Comparison of ENCODE assay signal across 2 cellular contexts in genomic region chr9:98465799-98466198, GRCh38.
TF ChIP-seq lines count a peak whose summit lies in the region.

No MANE protein-coding gene starts in this region.

TF ChIP-seq in IMR-90, 13 proteins besides CTCF, POLR2A, EP300 and RAD21:
- TF ChIP-seq, protein P1, sequence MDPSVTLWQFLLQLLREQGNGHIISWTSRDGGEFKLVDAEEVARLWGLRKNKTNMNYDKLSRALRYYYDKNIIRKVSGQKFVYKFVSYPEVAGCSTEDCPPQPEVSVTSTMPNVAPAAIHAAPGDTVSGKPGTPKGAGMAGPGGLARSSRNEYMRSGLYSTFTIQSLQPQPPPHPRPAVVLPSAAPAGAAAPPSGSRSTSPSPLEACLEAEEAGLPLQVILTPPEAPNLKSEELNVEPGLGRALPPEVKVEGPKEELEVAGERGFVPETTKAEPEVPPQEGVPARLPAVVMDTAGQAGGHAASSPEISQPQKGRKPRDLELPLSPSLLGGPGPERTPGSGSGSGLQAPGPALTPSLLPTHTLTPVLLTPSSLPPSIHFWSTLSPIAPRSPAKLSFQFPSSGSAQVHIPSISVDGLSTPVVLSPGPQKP (IDR thresholded peaks at IDR 0.05; ENCODE audit: borderline replicate concordance, low read depth, low read length): no peak
- TF ChIP-seq MAFK (IDR thresholded peaks at IDR 0.05; ENCODE audit: low read depth, low read length) (no peak), RFX5 (IDR thresholded peaks at IDR 0.05; ENCODE audit: low read depth, low read length) (no peak), USF2 (IDR thresholded peaks at IDR 0.05; ENCODE audit: low read depth, low read length) (no peak), SMC3 (IDR thresholded peaks at IDR 0.05; ENCODE audit: low read depth, low read length) (no peak), CHD1 (IDR thresholded peaks at IDR 0.05; ENCODE audit: low read depth, low read length) (no peak), MAZ (IDR thresholded peaks at IDR 0.05; ENCODE audit: borderline replicate concordance, low read depth, low read length) (no peak), RCOR1 (IDR thresholded peaks at IDR 0.05; ENCODE audit: insufficient replicate concordance, low read length) (no peak), FOS (IDR thresholded peaks at IDR 0.05; ENCODE audit: low read depth, low read length) (no peak), BHLHE40 (IDR thresholded peaks at IDR 0.05; ENCODE audit: low read depth, low read length) (no peak), CEBPB (IDR thresholded peaks at IDR 0.05; ENCODE audit: low read depth, low read length) (no peak), NFE2L2 (IDR thresholded peaks at IDR 0.05; ENCODE audit: low read depth, low read length) (no peak), MXI1 (IDR thresholded peaks at IDR 0.05; ENCODE audit: borderline replicate concordance, low read depth, low read length) (no peak)

TF ChIP-seq in K562, 482 proteins besides CTCF, POLR2A, EP300 and RAD21 (continued from another document):
- TF ChIP-seq, protein P2, sequence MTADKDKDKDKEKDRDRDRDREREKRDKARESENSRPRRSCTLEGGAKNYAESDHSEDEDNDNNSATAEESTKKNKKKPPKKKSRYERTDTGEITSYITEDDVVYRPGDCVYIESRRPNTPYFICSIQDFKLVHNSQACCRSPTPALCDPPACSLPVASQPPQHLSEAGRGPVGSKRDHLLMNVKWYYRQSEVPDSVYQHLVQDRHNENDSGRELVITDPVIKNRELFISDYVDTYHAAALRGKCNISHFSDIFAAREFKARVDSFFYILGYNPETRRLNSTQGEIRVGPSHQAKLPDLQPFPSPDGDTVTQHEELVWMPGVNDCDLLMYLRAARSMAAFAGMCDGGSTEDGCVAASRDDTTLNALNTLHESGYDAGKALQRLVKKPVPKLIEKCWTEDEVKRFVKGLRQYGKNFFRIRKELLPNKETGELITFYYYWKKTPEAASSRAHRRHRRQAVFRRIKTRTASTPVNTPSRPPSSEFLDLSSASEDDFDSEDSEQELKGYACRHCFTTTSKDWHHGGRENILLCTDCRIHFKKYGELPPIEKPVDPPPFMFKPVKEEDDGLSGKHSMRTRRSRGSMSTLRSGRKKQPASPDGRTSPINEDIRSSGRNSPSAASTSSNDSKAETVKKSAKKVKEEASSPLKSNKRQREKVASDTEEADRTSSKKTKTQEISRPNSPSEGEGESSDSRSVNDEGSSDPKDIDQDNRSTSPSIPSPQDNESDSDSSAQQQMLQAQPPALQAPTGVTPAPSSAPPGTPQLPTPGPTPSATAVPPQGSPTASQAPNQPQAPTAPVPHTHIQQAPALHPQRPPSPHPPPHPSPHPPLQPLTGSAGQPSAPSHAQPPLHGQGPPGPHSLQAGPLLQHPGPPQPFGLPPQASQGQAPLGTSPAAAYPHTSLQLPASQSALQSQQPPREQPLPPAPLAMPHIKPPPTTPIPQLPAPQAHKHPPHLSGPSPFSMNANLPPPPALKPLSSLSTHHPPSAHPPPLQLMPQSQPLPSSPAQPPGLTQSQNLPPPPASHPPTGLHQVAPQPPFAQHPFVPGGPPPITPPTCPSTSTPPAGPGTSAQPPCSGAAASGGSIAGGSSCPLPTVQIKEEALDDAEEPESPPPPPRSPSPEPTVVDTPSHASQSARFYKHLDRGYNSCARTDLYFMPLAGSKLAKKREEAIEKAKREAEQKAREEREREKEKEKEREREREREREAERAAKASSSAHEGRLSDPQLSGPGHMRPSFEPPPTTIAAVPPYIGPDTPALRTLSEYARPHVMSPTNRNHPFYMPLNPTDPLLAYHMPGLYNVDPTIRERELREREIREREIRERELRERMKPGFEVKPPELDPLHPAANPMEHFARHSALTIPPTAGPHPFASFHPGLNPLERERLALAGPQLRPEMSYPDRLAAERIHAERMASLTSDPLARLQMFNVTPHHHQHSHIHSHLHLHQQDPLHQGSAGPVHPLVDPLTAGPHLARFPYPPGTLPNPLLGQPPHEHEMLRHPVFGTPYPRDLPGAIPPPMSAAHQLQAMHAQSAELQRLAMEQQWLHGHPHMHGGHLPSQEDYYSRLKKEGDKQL (CRISPR knock-in tag; IDR thresholded peaks at IDR 0.05; ENCODE audit: borderline replicate concordance): no peak
- TF ChIP-seq, protein P3, sequence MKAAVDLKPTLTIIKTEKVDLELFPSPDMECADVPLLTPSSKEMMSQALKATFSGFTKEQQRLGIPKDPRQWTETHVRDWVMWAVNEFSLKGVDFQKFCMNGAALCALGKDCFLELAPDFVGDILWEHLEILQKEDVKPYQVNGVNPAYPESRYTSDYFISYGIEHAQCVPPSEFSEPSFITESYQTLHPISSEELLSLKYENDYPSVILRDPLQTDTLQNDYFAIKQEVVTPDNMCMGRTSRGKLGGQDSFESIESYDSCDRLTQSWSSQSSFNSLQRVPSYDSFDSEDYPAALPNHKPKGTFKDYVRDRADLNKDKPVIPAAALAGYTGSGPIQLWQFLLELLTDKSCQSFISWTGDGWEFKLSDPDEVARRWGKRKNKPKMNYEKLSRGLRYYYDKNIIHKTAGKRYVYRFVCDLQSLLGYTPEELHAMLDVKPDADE (conservative IDR thresholded peaks at IDR 0.05; ENCODE audit: control insufficient read depth, low read depth, low read length): no peak
- TF ChIP-seq ZNF316 (IDR thresholded peaks at IDR 0.05) (no peak), FOXK1 (CRISPR knock-in tag; IDR thresholded peaks at IDR 0.05; ENCODE audit: borderline replicate concordance) (no peak), YBX1 (IDR thresholded peaks at IDR 0.05) (no peak), ZSCAN29 (IDR thresholded peaks at IDR 0.05) (no peak), ZNF717 (CRISPR knock-in tag; IDR thresholded peaks at IDR 0.05) (no peak)
